10 cellular contexts compared by ENCODE assay signal in genomic region chr2:9631976-9632700, GRCh38. TPM values are rescaled to one million over a fixed set of nuclear protein-coding genes. Genes with fewer than 3 reads are reported as not detected.
DNase-seq lines count a peak whose midpoint lies in the region; ATAC-seq and TF ChIP-seq lines count a peak whose summit lies in the region.
"Had no signal": no experiment of that assay in that cellular context is flagged by ENCODE, and none has a peak within 500 bp of the region (broad histone marks: within the 10 kb centered on the region; RNA-seq: fewer than 3 reads in every experiment).

No MANE protein-coding gene starts in this region.

- no peak for TF ChIP-seq CTCF in DND-41 (IDR thresholded peaks at IDR 0.05; ENCODE audit: borderline replicate concordance, extremely low read depth, low read length, poor library complexity, severe bottlenecking)
- TF ChIP-seq CTCF in nephron progenitor cell (IDR thresholded peaks at IDR 0.05), result no peak

- H3K27me3 Mint-ChIP-seq in effector memory CD8-positive, alpha-beta T cell, result no peaks in the 10 kb centered on the region
- peaks cover 6% of the 10 kb centered on the region for H3K27me3 Mint-ChIP-seq in nephron progenitor cell (ENCODE audit: low read depth, poor library complexity)

- peaks cover 32% of the 10 kb centered on the region for H3K36me3 ChIP-seq in DND-41 (ENCODE audit: insufficient read depth, low read length)
- H3K36me3 ChIP-seq: pancreas had no signal

- peak overlapping the region; percentile 15; the same call in 1 of the 2 replicates for H2AFZ ChIP-seq in DND-41 (ENCODE audit: low read depth, low read length)

- peaks cover 30% of the 10 kb centered on the region for H4K20me1 ChIP-seq in DND-41 (ENCODE audit: insufficient read depth, low read length)

- ATAC-seq in DND-41 (ENCODE audit: insufficient read depth, low read depth) (no peak), HG02885 (IDR thresholded peaks at IDR 0.05; ENCODE audit: poor library complexity, unreplicated experiment) (no peak)
- no peak for ATAC-seq in effector memory CD8-positive, alpha-beta T cell (replicated peaks)

- H3K9me3 Mint-ChIP-seq in effector memory CD8-positive, alpha-beta T cell, result no peaks in the 10 kb centered on the region
- H3K9me3 Mint-ChIP-seq in nephron progenitor cell, result no peaks in the 10 kb centered on the region

- no peak overlapping the region for H3K4me3 ChIP-seq in DND-41 (ENCODE audit: low read depth in 1 of 2, low read length in 2 of 2)

- H3K4me1 Mint-ChIP-seq in effector memory CD8-positive, alpha-beta T cell (ENCODE audit: low read depth in 2 of 2), result peaks cover 29 to 37% of the 10 kb centered on the region in 2 donors
- H3K4me1 Mint-ChIP-seq in nephron progenitor cell, result peaks cover 58% of the 10 kb centered on the region

- DNase-seq in DND-41, result no peak
- peak; percentile 27 for DNase-seq in NCI-H748 (lab: John Stamatoyannopoulos, UW; ENCODE audit: unreplicated experiment)
- DNase-seq in effector memory CD8-positive, alpha-beta T cell, result no peak
- peak; percentile 29 for DNase-seq in nephron progenitor cell
- DNase-seq in A172 (ENCODE audit: low spot score), result no peak
- DNase-seq in Ammon's horn (ENCODE audit: low spot score), result no peak
- DNase-seq in glomerular visceral epithelial cell (ENCODE audit: extremely low spot score), result no peak
- DNase-seq: NCI-H69 had no signal

- H3K36me3 Mint-ChIP-seq in effector memory CD8-positive, alpha-beta T cell (ENCODE audit: insufficient read depth), result peaks cover 52% of the 10 kb centered on the region
- H3K36me3 Mint-ChIP-seq in nephron progenitor cell (ENCODE audit: low read depth), result peaks cover 29% of the 10 kb centered on the region

- H3K27ac ChIP-seq in DND-41 (ENCODE audit: low read length), result no peak overlapping the region

- H3K79me2 ChIP-seq in DND-41 (ENCODE audit: insufficient read depth, low read length), result peaks cover 32% of the 10 kb centered on the region

- peaks cover 32% of the 10 kb centered on the region for H3K4me1 ChIP-seq in DND-41 (ENCODE audit: insufficient read depth, low read length)

- peak overlapping the region; percentile 93 to 97 for H3K4me3 Mint-ChIP-seq in effector memory CD8-positive, alpha-beta T cell
- peak overlapping the region; percentile 85 for H3K4me3 Mint-ChIP-seq in nephron progenitor cell

- H3K9ac ChIP-seq in DND-41 (ENCODE audit: low read depth, low read length), result no peak overlapping the region

- no peaks in the 10 kb centered on the region for H3K27me3 ChIP-seq in DND-41 (ENCODE audit: insufficient read depth, low read length, poor library complexity)
- H3K27me3 ChIP-seq: pancreas had no signal

- H3K27ac Mint-ChIP-seq in effector memory CD8-positive, alpha-beta T cell, result peak overlapping the region; percentile 98
- peak overlapping the region; percentile 58 for H3K27ac Mint-ChIP-seq in nephron progenitor cell

- H3K4me2 ChIP-seq in DND-41 (ENCODE audit: insufficient read depth, low read length), result no peak overlapping the region

- peaks cover 14% of the 10 kb centered on the region for H3K9me3 ChIP-seq in DND-41 (ENCODE audit: insufficient read depth, low read length, severe bottlenecking)
- H3K9me3 ChIP-seq: pancreas had no signal

RNA-seq across cellular contexts. Expression of gene YWHAQ, which starts 1.3 kb away (rescaled TPM):
- 746 and 807 TPM in 2 replicates for total RNA-seq in A172 (2014; rRNA removed; shearing (Covaris generic))

Comparison
In these comparisons a context has a peak if more than half of its experiments do, and no peak if none do; other contexts are left out.
1. DNase-seq: peak in NCI-H748 (single experiment) and nephron progenitor cell (single experiment); none in DND-41 (single experiment), effector memory CD8-positive, alpha-beta T cell (0 of 3), A172 (single experiment), Ammon's horn (single experiment) and glomerular visceral epithelial cell (single experiment).